ENCODE assay signal across 16 cellular contexts in the genomic region with DNA sequence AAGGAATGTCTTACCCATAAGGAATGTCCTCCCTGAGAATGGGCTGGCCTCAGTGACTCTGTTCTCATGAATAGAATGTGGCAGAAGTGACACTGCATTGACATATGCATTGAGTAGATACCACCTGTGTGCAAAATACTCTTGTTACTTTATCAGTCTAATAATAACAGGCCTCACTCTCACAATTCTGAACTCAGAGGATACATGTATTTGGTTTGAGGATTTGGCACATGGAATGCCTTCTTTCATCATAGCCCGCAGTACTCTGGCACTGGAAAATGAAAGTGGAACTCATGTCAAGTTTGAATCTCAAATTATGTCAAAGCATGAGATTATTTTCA. TPM values are rescaled to one million over a fixed set of nuclear protein-coding genes. Genes with fewer than 3 reads are reported as not detected.
DNase-seq lines count a peak whose midpoint lies in the region; ATAC-seq, FAIRE-seq and TF ChIP-seq lines count a peak whose summit lies in the region.
"Had no signal": no experiment of that assay in that cellular context is flagged by ENCODE, and none has a peak within 500 bp of the region (broad histone marks: within the 10 kb centered on the region; RNA-seq: fewer than 3 reads in every experiment).

No MANE protein-coding gene starts in this region.

- no peaks in the 10 kb centered on the region for H3K36me3 ChIP-seq in astrocyte (ENCODE audit: insufficient read depth, low read length)
- H3K36me3 ChIP-seq in Karpas-422 (ENCODE audit: insufficient read depth, low read length), result no peaks in the 10 kb centered on the region
- H3K36me3 ChIP-seq: BE2C, prostate gland had no signal

- H3K4me2 ChIP-seq in astrocyte (ENCODE audit: low read length) (no peak overlapping the region), Karpas-422 (ENCODE audit: low read depth, low read length, poor library complexity, severe bottlenecking) (no peak overlapping the region)

- H3K4me1 ChIP-seq in astrocyte (ENCODE audit: insufficient read depth, low read length) (no peaks in the 10 kb centered on the region), Karpas-422 (ENCODE audit: low read length) (no peaks in the 10 kb centered on the region)
- H3K4me1 ChIP-seq: prostate gland had no signal

- H3K27me3 Mint-ChIP-seq in astrocyte (ENCODE audit: low read depth, unreplicated experiment), result no peaks in the 10 kb centered on the region

- peak; percentile 12 for DNase-seq in AG08395 (ENCODE audit: low spot score)
- peak; percentile 65 for DNase-seq in HT1080 (ENCODE audit: low read depth)
- peak; percentile 55 for DNase-seq in astrocyte (ENCODE audit: low read depth)
- peak; percentile 25 for DNase-seq in iPS DF 4.7 (ENCODE audit: extremely low read depth, low spot score)
- DNase-seq in NCI-H2107 treated with DMSO at 0.1 percent for 48 hours (lab: John Stamatoyannopoulos, UW; ENCODE audit: unreplicated experiment), result no peak
- DNase-seq in Karpas-422, result no peak
- DNase-seq in Right ventricle myocardium inferior (ENCODE audit: missing footprints), result no peak
- DNase-seq in NCI-H2171 treated with DMSO at 0.1 percent for 48 hours (lab: John Stamatoyannopoulos, UW), result no peak
- DNase-seq: activated CD8-positive, alpha-beta memory T cell treated with anti-CD3 and anti-CD28 coated beads for 24 hours; BE2C; central memory CD4-positive, alpha-beta T cell; NCI-H524; RPMI8226; T1000 had no signal

- no peaks in the 10 kb centered on the region for H3K36me3 Mint-ChIP-seq in astrocyte (ENCODE audit: low read depth, unreplicated experiment)

- H3K27me3 ChIP-seq in astrocyte (ENCODE audit: insufficient read depth, low read length) (no peaks in the 10 kb centered on the region), Karpas-422 (ENCODE audit: low read length) (no peaks in the 10 kb centered on the region)
- H3K27me3 ChIP-seq: BE2C had no signal

- TF ChIP-seq CTCF in astrocyte (IDR thresholded peaks at IDR 0.05; ENCODE audit: insufficient read depth, low read depth, low read length), result no peak

- peak overlapping the region; percentile 20 for H3K27ac ChIP-seq in astrocyte (ENCODE audit: low read depth, low read length)
- H3K27ac ChIP-seq in Karpas-422 (ENCODE audit: low read length), result no peak overlapping the region
- H3K27ac ChIP-seq: prostate gland had no signal

- no peaks in the 10 kb centered on the region for H3K9me3 Mint-ChIP-seq in astrocyte (ENCODE audit: unreplicated experiment)

- ATAC-seq in Right ventricle myocardium inferior, result no peak

- no peak overlapping the region for H3K9ac ChIP-seq in astrocyte (ENCODE audit: low read length)
- H3K9ac ChIP-seq in Karpas-422 (ENCODE audit: low read length), result no peak overlapping the region

- FAIRE-seq in astrocyte (lab: Jason Lieb, UNC), result no peak
- FAIRE-seq: endothelial cell of umbilical vein had no signal

- no peaks in the 10 kb centered on the region for H3K9me3 ChIP-seq in astrocyte (ENCODE audit: insufficient read depth, low read depth, low read length)
- H3K9me3 ChIP-seq in Karpas-422 (ENCODE audit: low read length), result peaks cover 4% of the 10 kb centered on the region; the same call in 1 of the 2 replicates
- H3K9me3 ChIP-seq: BE2C, prostate gland had no signal

- H4K20me1 ChIP-seq in astrocyte (ENCODE audit: insufficient read depth, low read length) (no peaks in the 10 kb centered on the region), Karpas-422 (ENCODE audit: insufficient read depth, low read depth, low read length) (no peaks in the 10 kb centered on the region)

- no peak overlapping the region for H3K4me3 Mint-ChIP-seq in astrocyte (ENCODE audit: unreplicated experiment)

- peaks cover 17% of the 10 kb centered on the region for H3K4me1 Mint-ChIP-seq in astrocyte (ENCODE audit: low read depth, unreplicated experiment)

- H2AFZ ChIP-seq in astrocyte (ENCODE audit: low read depth, low read length) (no peak overlapping the region), Karpas-422 (ENCODE audit: low read length) (no peak overlapping the region)

- H3K4me3 ChIP-seq in astrocyte (ENCODE audit: insufficient read depth, low read depth, low read length), result no peak overlapping the region
- H3K4me3 ChIP-seq in Karpas-422 (ENCODE audit: low read length), result no peak overlapping the region
- H3K4me3 ChIP-seq: prostate gland had no signal

- 0 out of 2 replicates have a peak, but pooled peaks cover 3% of the 10 kb centered on the region for H3K9me2 ChIP-seq in Karpas-422 (replicated peaks; ENCODE audit: insufficient read depth, low read length)

- peak overlapping the region; percentile 77 for H3K27ac Mint-ChIP-seq in astrocyte (ENCODE audit: unreplicated experiment)

- no peaks in the 10 kb centered on the region for H3K79me2 ChIP-seq in astrocyte (ENCODE audit: insufficient read depth, low read length)
- no peaks in the 10 kb centered on the region for H3K79me2 ChIP-seq in Karpas-422 (ENCODE audit: low read length)

- intact Hi-C loops in Right ventricle myocardium inferior (cut with DNase I), result no loop called here

RNA-seq across cellular contexts. Expression of a gene that starts 52.9 kb away (rescaled TPM):
- 22.7 and 24.0 TPM in 2 replicates for total RNA-seq in HT1080 (2014; rRNA removed; shearing (Covaris generic))
- 10.6 and 12.2 TPM in 2 replicates for polyA plus RNA-seq in HT1080 (2015; cell fraction: cytosol; rRNA removed)
- polyA plus RNA-seq in HT1080 (2015; cell fraction: nucleus; rRNA removed), result 45.1 and 56.4 TPM in 2 replicates
- total RNA-seq in astrocyte (38.9 and 58.2 TPM in 2 replicates), Right ventricle myocardium inferior (27.7 TPM)
- total RNA-seq in Karpas-422 (2014; rRNA removed; shearing (Covaris generic); ENCODE audit: low replicate concordance), result not detected in 2 replicates

Comparison
In these comparisons a context has a peak if more than half of its experiments do, and no peak if none do; other contexts are left out.
1. DNase-seq: peak in AG08395 (single experiment), HT1080 (single experiment), astrocyte (single experiment) and iPS DF 4.7 (single experiment); none in NCI-H2107 treated with DMSO at 0.1 percent for 48 hours (single experiment), Karpas-422 (single experiment), Right ventricle myocardium inferior (single experiment) and NCI-H2171 treated with DMSO at 0.1 percent for 48 hours (single experiment).
2. RNA of a gene that starts 52.9 kb away (total RNA-seq): 38.9 to 58.2 TPM in astrocyte, 27.7 TPM in Right ventricle myocardium inferior (single experiment) and 22.7 to 24.0 TPM in HT1080; not detected in Karpas-422; every median in the first group is over 10 times any median in the second.